Comparison of ENCODE assay signal across 1 cellular context in genomic region chr2:217849576-217849975, GRCh38.
TF ChIP-seq lines count a peak whose summit lies in the region.

No MANE protein-coding gene starts in this region.

TF ChIP-seq in SK-N-SH treated with all-trans-retinoic acid at 6 μM for 48 hours, 23 proteins besides CTCF, POLR2A, EP300 and RAD21 (continued from another document):
- TF ChIP-seq POU6F1 (CRISPR knock-in tag; IDR thresholded peaks at IDR 0.05; ENCODE audit: borderline replicate concordance, low read depth) = no peak
- no peak for TF ChIP-seq ARNTL (CRISPR knock-in tag; IDR thresholded peaks at IDR 0.05; ENCODE audit: borderline replicate concordance, low read depth)
- TF ChIP-seq ZNF8 (CRISPR knock-in tag; IDR thresholded peaks at IDR 0.05) = no peak
- TF ChIP-seq ZC3H10 (CRISPR knock-in tag; IDR thresholded peaks at IDR 0.05) = no peak
- no peak for TF ChIP-seq RARB (CRISPR knock-in tag; IDR thresholded peaks at IDR 0.05)
- no peak for TF ChIP-seq SNAI2 (CRISPR knock-in tag; IDR thresholded peaks at IDR 0.05)
